ENCODE assay signal across 1 cellular context in genomic region chr1:231508497-231508896, GRCh38.
TF ChIP-seq lines count a peak whose summit lies in the region.

No MANE protein-coding gene starts in this region.

TF ChIP-seq in H1, 55 proteins besides CTCF, POLR2A, EP300 and RAD21:
- TF ChIP-seq MAFK (IDR thresholded peaks at IDR 0.05; ENCODE audit: low read depth, low read length) (peak; percentile 73; the same call in 1 of the 2 replicates), FOSL1 (IDR thresholded peaks at IDR 0.05; ENCODE audit: insufficient read depth, low read depth, low read length) (no peak)
